ENCODE assay signal across 29 cellular contexts in genomic region chr6:99813565-99813964, GRCh38.
"Had no signal": no experiment of that assay in that cellular context is flagged by ENCODE, and none has a peak within 500 bp of the region (broad histone marks: within the 10 kb centered on the region; RNA-seq: fewer than 3 reads in every experiment).

No MANE protein-coding gene starts in this region.

- H3K27me3 Mint-ChIP-seq: dendritic cell treated with granulocyte-macrophage colony-stimulating factor and Interleukin-4, amounts not matched to agents 40 ng/mL and 50 ng/mL, for 4 days had no signal

- H3K4me1 ChIP-seq: colonic mucosa, esophagus muscularis mucosa, esophagus squamous epithelium, foreskin keratinocyte, gastrocnemius medialis, gastroesophageal sphincter, heart left ventricle, heart right ventricle had no signal

- H3K4me3 Mint-ChIP-seq: dendritic cell treated with granulocyte-macrophage colony-stimulating factor and Interleukin-4, amounts not matched to agents 40 ng/mL and 50 ng/mL, for 4 days; effector memory CD8-positive, alpha-beta T cell; endodermal cell had no signal

- DNase-seq: cortex of kidney; dermis blood vessel endothelial cell; dorsolateral prefrontal cortex; effector CD4-positive, alpha-beta T cell; effector CD8-positive, alpha-beta T cell; effector memory CD4-positive, alpha-beta T cell; effector memory CD8-positive, alpha-beta T cell; endodermal cell; erythroblast; esophagus squamous epithelium; foreskin fibroblast; foreskin keratinocyte; foreskin melanocyte; gastrocnemius medialis; glutamatergic neuron; head of caudate nucleus; heart left ventricle; heart right ventricle had no signal

- FAIRE-seq: colon, endometrium, endothelial cell of umbilical vein, frontal cortex had no signal

- H3K9me3 ChIP-seq: colonic mucosa, esophagus muscularis mucosa, esophagus squamous epithelium, gastrocnemius medialis, gastroesophageal sphincter, heart left ventricle, heart right ventricle had no signal

- H3K36me3 ChIP-seq: colonic mucosa, esophagus muscularis mucosa, esophagus squamous epithelium, gastrocnemius medialis, gastroesophageal sphincter, heart left ventricle, heart right ventricle had no signal

- ATAC-seq: effector memory CD8-positive, alpha-beta T cell; esophagus mucosa; foreskin keratinocyte; gastrocnemius medialis; gastroesophageal sphincter; heart left ventricle; heart right ventricle had no signal

- H3K27ac Mint-ChIP-seq: dendritic cell treated with granulocyte-macrophage colony-stimulating factor and Interleukin-4, amounts not matched to agents 40 ng/mL and 50 ng/mL, for 4 days; effector memory CD8-positive, alpha-beta T cell; endodermal cell had no signal

- H3K4me3 ChIP-seq: colonic mucosa, coronary artery, dorsolateral prefrontal cortex, esophagus muscularis mucosa, esophagus squamous epithelium, gastrocnemius medialis, gastroesophageal sphincter, heart left ventricle, heart right ventricle had no signal

- H3K27ac ChIP-seq: coronary artery, dorsolateral prefrontal cortex, epithelial cell of prostate, esophagus muscularis mucosa, esophagus squamous epithelium, foreskin keratinocyte, gastrocnemius medialis, gastroesophageal sphincter, heart left ventricle, heart right ventricle had no signal

- H3K27me3 ChIP-seq: colonic mucosa, esophagus muscularis mucosa, esophagus squamous epithelium, gastrocnemius medialis had no signal

- H3K9me3 Mint-ChIP-seq: dendritic cell treated with granulocyte-macrophage colony-stimulating factor and Interleukin-4, amounts not matched to agents 40 ng/mL and 50 ng/mL, for 4 days; effector memory CD8-positive, alpha-beta T cell had no signal
